8 cellular contexts compared by ENCODE assay signal in genomic region chr15:45187894-45188830, GRCh38. TPM values are rescaled to one million over a fixed set of nuclear protein-coding genes. Genes with fewer than 3 reads are reported as not detected.
DNase-seq lines count a peak whose midpoint lies in the region; ATAC-seq and TF ChIP-seq lines count a peak whose summit lies in the region.

TSS of gene SHF (minus strand) at chr15:45187966. CDS start at chr15:45187951, 15 bp downstream.

- CTCF ChIA-PET in CD4-positive, alpha-beta T cell (lab: Charles Lee), result interaction anchor here (1.2 to 3.4 kb wide), 3 partner anchors 10 to 70 kb away, joined by 3 to 10 read pairs (median 9); no protein-coding TSS in a partner anchor

- H3K9me3 Mint-ChIP-seq in CD4-positive, alpha-beta T cell, result no peaks in the 10 kb centered on the region

- no peaks in the 10 kb centered on the region for H3K27me3 Mint-ChIP-seq in CD4-positive, alpha-beta T cell

- no peaks in the 10 kb centered on the region for H3K27me3 ChIP-seq in CD4-positive, alpha-beta T cell (ENCODE audit: control insufficient read depth, insufficient read depth, low read length)
- no peaks in the 10 kb centered on the region for H3K27me3 ChIP-seq in tibial artery

- no peak for TF ChIP-seq CTCF in CD4-positive, alpha-beta T cell (IDR thresholded peaks at IDR 0.05)
- TF ChIP-seq CTCF in omental fat pad (IDR thresholded peaks at IDR 0.05) (no peak), tibial artery (IDR thresholded peaks at IDR 0.05) (no peak)

- H3K27ac Mint-ChIP-seq in CD4-positive, alpha-beta T cell, result peak within 1 kb of the TSS; percentile 72

- H3K27ac ChIP-seq in CD4-positive, alpha-beta T cell (ENCODE audit: low read depth, low read length), result peak within 1 kb of the TSS; percentile 21
- peak within 1 kb of the TSS; percentile 91 to 93 for H3K27ac ChIP-seq in tibial artery

- H3K36me3 Mint-ChIP-seq in CD4-positive, alpha-beta T cell (ENCODE audit: low read depth), result no peaks in the 10 kb centered on the region

- H3K4me3 ChIP-seq in tibial artery, result peak within 1 kb of the TSS; percentile 74 to 82

- ATAC-seq in CD4-positive, alpha-beta T cell (ENCODE audit: poor library complexity), result peak; percentile 71
- ATAC-seq in HG02798 (IDR thresholded peaks at IDR 0.05; ENCODE audit: poor library complexity, unreplicated experiment) (peak; percentile 45), omental fat pad (ENCODE audit: low FRiP score) (peak; percentile 69), HG03135 (IDR thresholded peaks at IDR 0.05; ENCODE audit: unreplicated experiment) (no peak)

- intact Hi-C loops in CD4-positive, alpha-beta T cell (cut with DNase I, micrococcal nuclease), result loop anchor here in 1 of 2 experiments (1.0 kb wide), 1 partner anchor 10 kb away; no protein-coding TSS in a partner anchor
- intact Hi-C loops in tibial artery (cut with DNase I; ENCODE audit: low total_unique reads), result no loop called here

- peak; percentile 30 to 67 (median 48) for DNase-seq in CD4-positive, alpha-beta T cell
- peak; percentile 22 for DNase-seq in OCI-M1 (lab: John Stamatoyannopoulos, UW)
- DNase-seq in activated effector memory CD4-positive, alpha-beta T cell treated with anti-CD3 and anti-CD28 coated beads, Interleukin-2, amount 50 U/mL, for 16 hours, result peak; percentile 92
- DNase-seq in foreskin melanocyte, result peak; percentile 24
- no peak for DNase-seq in omental fat pad (ENCODE audit: low spot score)
- peak; percentile 76 to 84 for DNase-seq in tibial artery

- H3K4me1 ChIP-seq in tibial artery, result peaks cover 0 to 32% (median 24%) of the 10 kb centered on the region in 4 donors

- no peaks in the 10 kb centered on the region for H3K36me3 ChIP-seq in tibial artery

- H3K4me3 Mint-ChIP-seq in CD4-positive, alpha-beta T cell, result peak within 1 kb of the TSS; percentile 92

- POLR2A ChIA-PET in CD4-positive, alpha-beta T cell (lab: Charles Lee), result interaction anchor here (0.6 to 8.5 kb wide), 7 partner anchors 11 to 763 kb away, joined by 3 to 129 read pairs (median 4); partner anchors contain the start of genes BLOC1S6 and SORD

- peaks cover 12% of the 10 kb centered on the region for H3K4me1 Mint-ChIP-seq in CD4-positive, alpha-beta T cell (ENCODE audit: low read depth)

- H3K9me3 ChIP-seq in CD4-positive, alpha-beta T cell (ENCODE audit: control insufficient read depth, low read length), result no peaks in the 10 kb centered on the region
- H3K9me3 ChIP-seq in tibial artery, result no peaks in the 10 kb centered on the region

RNA-seq across cellular contexts. Expression of gene SHF, which starts in this region (rescaled TPM):
- 1 to 10 TPM; 3.7 to 3.9 TPM for total RNA-seq in CD4-positive, alpha-beta T cell
- 10 to 100 TPM in 1 of 4 donors, 1 to 10 TPM in 3; 1.9 to 10.5 (median 3.7) TPM for total RNA-seq in omental fat pad
